ENCODE assay signal across 9 cellular contexts in genomic region chr14:68359862-68360552, GRCh38.
DNase-seq lines count a peak whose midpoint lies in the region; ATAC-seq, FAIRE-seq and TF ChIP-seq lines count a peak whose summit lies in the region.
"Had no signal": no experiment of that assay in that cellular context is flagged by ENCODE, and none has a peak within 500 bp of the region (broad histone marks: within the 10 kb centered on the region; RNA-seq: fewer than 3 reads in every experiment).

No MANE protein-coding gene starts in this region.

- CTCF ChIA-PET in HEK293 (lab: Yijun Ruan, JAX), result interaction anchor here (0.6 kb wide), 1 partner anchor 9 kb away, joined by 3 read pairs; no protein-coding TSS in a partner anchor

- no peaks in the 10 kb centered on the region for H3K9me3 ChIP-seq in HEK293 (ENCODE audit: control insufficient read depth, insufficient read depth, low read depth, low read length)
- H3K9me3 ChIP-seq in ascending aorta, result no peaks in the 10 kb centered on the region
- no peaks in the 10 kb centered on the region for H3K9me3 ChIP-seq in keratinocyte (ENCODE audit: control insufficient read depth, low read depth, low read length)
- H3K9me3 ChIP-seq in SJCRH30 (replicated peaks), result 0 out of 2 replicates have a peak, but pooled peaks cover 3% of the 10 kb centered on the region

- no peaks in the 10 kb centered on the region for H3K27me3 Mint-ChIP-seq in stimulated activated memory B cell treated with anti-CD40 and anti-IgM and Interleukin-4, amounts not matched to agents 10 μg/mL and 1 μg/mL and 100 μg/mL, for 72 hours

- no peaks in the 10 kb centered on the region for H3K9me3 Mint-ChIP-seq in stimulated activated memory B cell treated with anti-CD40 and anti-IgM and Interleukin-4, amounts not matched to agents 10 μg/mL and 1 μg/mL and 100 μg/mL, for 72 hours

- H3K79me2 ChIP-seq in keratinocyte (ENCODE audit: control insufficient read depth, insufficient read depth, low read length), result no peaks in the 10 kb centered on the region

- peak; percentile 38 for ATAC-seq in stimulated activated memory B cell treated with anti-CD40 and anti-IgM and Interleukin-4, amounts not matched to agents 10 μg/mL and 1 μg/mL and 100 μg/mL, for 72 hours

- no peak overlapping the region for H3K9ac ChIP-seq in keratinocyte (ENCODE audit: control insufficient read depth, extremely low read depth, insufficient read depth, low read length)

- H3K27ac ChIP-seq in HEK293 (ENCODE audit: extremely low read depth, low read depth, low read length), result no peak overlapping the region
- H3K27ac ChIP-seq in ascending aorta, result peak overlapping the region; percentile 63 to 84
- H3K27ac ChIP-seq in keratinocyte (ENCODE audit: control insufficient read depth, insufficient read depth, low read length), result no peak overlapping the region
- no peak overlapping the region for H3K27ac ChIP-seq in SJCRH30
- H3K27ac ChIP-seq: VCaP had no signal

- H3K4me1 ChIP-seq in HEK293 (ENCODE audit: control insufficient read depth, insufficient read depth, low read length) (peaks cover 4% of the 10 kb centered on the region; the same call in 1 of the 2 replicates), ascending aorta (peaks cover 15 to 27% of the 10 kb centered on the region in 2 donors), keratinocyte (ENCODE audit: control insufficient read depth, extremely low read depth, insufficient read depth, low read length) (peaks cover 20% of the 10 kb centered on the region), SJCRH30 (peaks cover 7% of the 10 kb centered on the region)

- FAIRE-seq in keratinocyte (lab: Jason Lieb, UNC), result no peak

- H3K4me3 Mint-ChIP-seq in stimulated activated memory B cell treated with anti-CD40 and anti-IgM and Interleukin-4, amounts not matched to agents 10 μg/mL and 1 μg/mL and 100 μg/mL, for 72 hours, result peak overlapping the region; percentile 49

- no peak for TF ChIP-seq CTCF in HEK293 (tag by site-specific recombination; IDR thresholded peaks at IDR 0.05)
- TF ChIP-seq CTCF in ascending aorta (IDR thresholded peaks at IDR 0.05), result no peak
- no peak for TF ChIP-seq CTCF in keratinocyte (optimal IDR thresholded peaks at IDR 0.05 in 1 of 3, IDR thresholded peaks at IDR 0.05 in 1 of 3, conservative IDR thresholded peaks at IDR 0.05 in 1 of 3; ENCODE audit: extremely low read depth in 1 of 3, insufficient read depth in 2 of 3, low read length in 3 of 3)

- peak overlapping the region; percentile 92 for H3K27ac Mint-ChIP-seq in stimulated activated memory B cell treated with anti-CD40 and anti-IgM and Interleukin-4, amounts not matched to agents 10 μg/mL and 1 μg/mL and 100 μg/mL, for 72 hours

- peaks cover 60% of the 10 kb centered on the region for H3K4me1 Mint-ChIP-seq in stimulated activated memory B cell treated with anti-CD40 and anti-IgM and Interleukin-4, amounts not matched to agents 10 μg/mL and 1 μg/mL and 100 μg/mL, for 72 hours

- POLR2A ChIA-PET in HEK293 (lab: Yijun Ruan, JAX), result no interaction called here

- intact Hi-C loops in ascending aorta (cut with DNase I), result no loop called here

- H4K20me1 ChIP-seq in keratinocyte (ENCODE audit: control insufficient read depth, extremely low read depth, insufficient read depth, low read length), result no peaks in the 10 kb centered on the region

- H2AFZ ChIP-seq in keratinocyte (ENCODE audit: control insufficient read depth, low read length), result peak overlapping the region; percentile 82

- no peak overlapping the region for H3K4me3 ChIP-seq in HEK293 (ENCODE audit: low read depth, low read length)
- H3K4me3 ChIP-seq in ascending aorta, result no peak overlapping the region
- H3K4me3 ChIP-seq in keratinocyte (ENCODE audit: control insufficient read depth in 2 of 3, extremely low read depth in 1 of 3, insufficient read depth in 2 of 3, low read depth in 1 of 3, low read length in 3 of 3), result no peak overlapping the region
- no peak overlapping the region for H3K4me3 ChIP-seq in SJCRH30

- H3K27me3 ChIP-seq in ascending aorta (no peaks in the 10 kb centered on the region), keratinocyte (ENCODE audit: control insufficient read depth, extremely low read depth, insufficient read depth, low read length) (no peaks in the 10 kb centered on the region), SJCRH30 (no peaks in the 10 kb centered on the region)

- H3K36me3 ChIP-seq in HEK293 (ENCODE audit: control insufficient read depth in 2 of 2, insufficient read depth in 1 of 2, low read length in 2 of 2) (no peaks in the 10 kb centered on the region), ascending aorta (no peaks in the 10 kb centered on the region), keratinocyte (ENCODE audit: control insufficient read depth in 2 of 2, extremely low read depth in 1 of 2, insufficient read depth in 2 of 2, low read length in 2 of 2) (no peaks in the 10 kb centered on the region), SJCRH30 (no peaks in the 10 kb centered on the region)

- no peaks in the 10 kb centered on the region for H3K9me1 ChIP-seq in keratinocyte (ENCODE audit: control insufficient read depth, extremely low read depth, insufficient read depth, low read length)

- no peak overlapping the region for H3K4me2 ChIP-seq in keratinocyte (ENCODE audit: control insufficient read depth, extremely low read depth, insufficient read depth, low read depth, low read length)

- DNase-seq in ascending aorta (ENCODE audit: low spot score in 2 of 2), result peak in 1 of 2 donors; percentile 75
- DNase-seq in keratinocyte (ENCODE audit: low read depth, low spot score), result peak; percentile 9
- DNase-seq in SJCRH30, result no peak
- DNase-seq in 8988T, result no peak
- DNase-seq in NCI-H524 treated with DMSO at 0.1 percent for 48 hours (lab: John Stamatoyannopoulos, UW), result no peak
- no peak for DNase-seq in NCI-H1417 (lab: John Stamatoyannopoulos, UW)

- dilution Hi-C loops in keratinocyte (cut with MboI; ENCODE audit: extremely low pct_ligation_motif_present, low sequenced_read_pairs), result no loop called here

- H3K36me3 Mint-ChIP-seq in stimulated activated memory B cell treated with anti-CD40 and anti-IgM and Interleukin-4, amounts not matched to agents 10 μg/mL and 1 μg/mL and 100 μg/mL, for 72 hours, result peaks cover 8% of the 10 kb centered on the region

TF ChIP-seq in HEK293, 187 proteins besides CTCF, POLR2A, EP300 and RAD21:
- no peak for TF ChIP-seq ZNF501 (tag by site-specific recombination; IDR thresholded peaks at IDR 0.05)
- TF ChIP-seq ZNF701 (tag by site-specific recombination; IDR thresholded peaks at IDR 0.05), result no peak
- TF ChIP-seq KLF1 (tag by site-specific recombination; IDR thresholded peaks at IDR 0.05), result peak; percentile 60
- TF ChIP-seq ZNF335 (tag by site-specific recombination; conservative IDR thresholded peaks at IDR 0.05), result 0 out of 2 replicates have a peak, but pooled peaks have one; percentile 19

Comparison
In these comparisons a context has a peak if more than half of its experiments do, and no peak if none do; other contexts are left out.
1. H3K27ac ChIP-seq: peak in ascending aorta (2 of 2); none in HEK293 (single experiment), keratinocyte (single experiment) and SJCRH30 (single experiment).